ENCODE assay signal across 1 cellular context in genomic region chr10:4704034-4704545, GRCh38.
TF ChIP-seq lines count a peak whose summit lies in the region.

No MANE protein-coding gene starts in this region.

TF ChIP-seq in SK-N-SH, 30 proteins besides CTCF, POLR2A, EP300 and RAD21 (continued from another document):
- no peak for TF ChIP-seq USF2 (IDR thresholded peaks at IDR 0.05; ENCODE audit: borderline replicate concordance, low read depth, low read length)
- peak; percentile 98 for TF ChIP-seq TCF12 (IDR thresholded peaks at IDR 0.05)
- TF ChIP-seq CHD2 (IDR thresholded peaks at IDR 0.05; ENCODE audit: low read length, partially characterized antibody): no peak
- peak; percentile 80 for TF ChIP-seq POLR2AphosphoS5 (IDR thresholded peaks at IDR 0.05; ENCODE audit: low read depth, low read length)
- peak; percentile 78; the same call in 1 of the 2 replicates for TF ChIP-seq SIN3A (IDR thresholded peaks at IDR 0.05; ENCODE audit: borderline replicate concordance, low read depth, low read length)
- no peak for TF ChIP-seq RFX5 (IDR thresholded peaks at IDR 0.05; ENCODE audit: low read length)
- no peak for TF ChIP-seq MXI1 (IDR thresholded peaks at IDR 0.05; ENCODE audit: low read depth, low read length)
- no peak for TF ChIP-seq NRF1 (IDR thresholded peaks at IDR 0.05; ENCODE audit: low read depth, low read length)
- TF ChIP-seq GATA2 (CRISPR knock-in tag; IDR thresholded peaks at IDR 0.05): no peak
- peak; percentile 98 for TF ChIP-seq TEAD4 (IDR thresholded peaks at IDR 0.05; ENCODE audit: borderline replicate concordance, insufficient read depth)
- TF ChIP-seq USF1 (IDR thresholded peaks at IDR 0.05; ENCODE audit: borderline replicate concordance, low read depth): peak; percentile 45; the same call in 1 of the 2 replicates
- peak; percentile 86 for TF ChIP-seq MAX (IDR thresholded peaks at IDR 0.05; ENCODE audit: low read depth)
- TF ChIP-seq JUND (IDR thresholded peaks at IDR 0.05): peak; percentile 95
- TF ChIP-seq TAF1 (IDR thresholded peaks at IDR 0.05; ENCODE audit: borderline replicate concordance, low read depth, low read length): no peak; the same call in 1 of the 2 replicates
- no peak for TF ChIP-seq RCOR1 (IDR thresholded peaks at IDR 0.05; ENCODE audit: low read length)
- TF ChIP-seq EZH2phosphoT487 (IDR thresholded peaks at IDR 0.05; ENCODE audit: borderline replicate concordance, low read depth): no peak
